26 cellular contexts compared by ENCODE assay signal in the genomic region with DNA sequence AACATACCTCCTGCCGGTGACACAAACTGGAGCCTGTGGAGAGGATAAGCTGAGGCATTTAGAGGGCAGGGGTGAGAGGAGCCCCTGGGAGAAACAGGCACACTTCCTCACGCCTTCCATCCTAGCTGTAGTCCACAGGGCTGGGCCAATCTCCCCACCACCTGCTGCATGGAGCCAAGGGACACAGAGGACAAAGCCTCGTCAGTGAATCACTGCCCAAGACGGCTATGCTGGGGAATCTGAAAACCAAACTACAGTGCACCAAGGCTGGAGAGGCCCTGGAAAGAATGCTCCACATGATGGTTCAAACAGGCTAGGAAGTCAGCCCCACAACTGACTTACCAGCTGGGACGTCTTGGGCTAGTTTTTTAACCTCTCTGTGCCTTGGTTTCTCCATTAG.
"Had no signal": no experiment of that assay in that cellular context is flagged by ENCODE, and none has a peak within 500 bp of the region (broad histone marks: within the 10 kb centered on the region; RNA-seq: fewer than 3 reads in every experiment).

No MANE protein-coding gene starts in this region.

- H3K4me3 ChIP-seq: adrenal gland, MG63, SK-N-MC had no signal

- H3K27ac Mint-ChIP-seq: activated B cell treated with CpG ODN at 0.5 μM for 24 hours; activated CD4-positive, alpha-beta memory T cell treated with anti-CD3 and anti-CD28 coated beads for 36 hours; activated CD4-positive, alpha-beta T cell treated with anti-CD3 and anti-CD28 coated beads, Interleukin-2, amount 10 ng/mL, durations not matched to agents 24 days and 14 days; activated naive CD8-positive, alpha-beta T cell treated with anti-CD3 and anti-CD28 coated beads, Interleukin-2, amount 10 ng/mL, durations not matched to agents 7 days and 5 days; activated T-helper 2 cell treated with anti-CD3 and anti-CD28 coated beads, Interferon-gamma antibody, Interleukin-2, Interleukin-4, amounts not matched to agents 10 μg/mL and 5 μg/mL and 100 μg/mL, durations not matched to agents 14 hours and 24 hours and 36 hours; T-cell had no signal

- H3K36me3 ChIP-seq: adrenal gland, MG63 had no signal

- H3K9ac ChIP-seq: KMS-11 had no signal

- H3K27me3 ChIP-seq: adrenal gland, MG63 had no signal

- H3K9me3 ChIP-seq: adrenal gland, MG63 had no signal

- ATAC-seq: Right ventricle myocardium inferior, T-cell had no signal

- H3K27ac ChIP-seq: adrenal gland, KMS-11, SK-N-MC had no signal

- H3K4me2 ChIP-seq: KMS-11 had no signal

- DNase-seq: activated B cell treated with CpG ODN at 0.5 μM for 24 hours; activated CD4-positive, alpha-beta memory T cell treated with anti-CD3 and anti-CD28 coated beads for 36 hours; activated CD4-positive, alpha-beta T cell treated with anti-CD3 and anti-CD28 coated beads for 1 hour; activated CD4-positive, alpha-beta T cell treated with anti-CD3 and anti-CD28 coated beads, Interleukin-2, amount 10 ng/mL, durations not matched to agents 24 days and 14 days; activated gamma-delta T cell treated with Interleukin-2 at 50 U/mL for 16 hours; activated naive CD4-positive, alpha-beta T cell treated with anti-CD3 and anti-CD28 coated beads, Interleukin-2, amount 50 U/mL, for 16 hours; activated naive CD8-positive, alpha-beta T cell treated with anti-CD3 and anti-CD28 coated beads, Interleukin-2, amount 10 ng/mL, durations not matched to agents 7 days and 5 days; activated T-cell treated with anti-CD3 and anti-CD28 coated beads for 4 hours; activated T-cell treated with anti-CD3 and anti-CD28 coated beads, Interleukin-2, amount 50 U/mL, for 48 hours; adrenal gland; aorta; central memory CD4-positive, alpha-beta T cell; MG63; NCI-H1092 treated with DMSO at 0.1 percent for 48 hours; NCI-H1417 treated with DMSO at 0.1 percent for 48 hours; NCI-H1694 treated with DMSO at 0.1 percent for 48 hours; NCI-H2029 treated with DMSO at 0.1 percent for 48 hours; NCI-H446; NCI-H524; T-cell; T-helper 2 cell; T1000 had no signal

- H3K9me3 Mint-ChIP-seq: activated B cell treated with CpG ODN at 0.5 μM for 24 hours; activated CD4-positive, alpha-beta memory T cell treated with anti-CD3 and anti-CD28 coated beads for 36 hours; activated CD4-positive, alpha-beta T cell treated with anti-CD3 and anti-CD28 coated beads, Interleukin-2, amount 10 ng/mL, durations not matched to agents 24 days and 14 days; activated naive CD8-positive, alpha-beta T cell treated with anti-CD3 and anti-CD28 coated beads, Interleukin-2, amount 10 ng/mL, durations not matched to agents 7 days and 5 days; activated T-helper 2 cell treated with anti-CD3 and anti-CD28 coated beads, Interferon-gamma antibody, Interleukin-2, Interleukin-4, amounts not matched to agents 10 μg/mL and 5 μg/mL and 100 μg/mL, durations not matched to agents 14 hours and 24 hours and 36 hours; T-cell had no signal

- H3K36me3 Mint-ChIP-seq: activated CD4-positive, alpha-beta memory T cell treated with anti-CD3 and anti-CD28 coated beads for 36 hours; activated naive CD8-positive, alpha-beta T cell treated with anti-CD3 and anti-CD28 coated beads, Interleukin-2, amount 10 ng/mL, durations not matched to agents 7 days and 5 days; T-cell had no signal

- H3K27me3 Mint-ChIP-seq: activated B cell treated with CpG ODN at 0.5 μM for 24 hours; activated CD4-positive, alpha-beta T cell treated with anti-CD3 and anti-CD28 coated beads, Interleukin-2, amount 10 ng/mL, durations not matched to agents 24 days and 14 days had no signal

- H3K4me3 Mint-ChIP-seq: activated B cell treated with CpG ODN at 0.5 μM for 24 hours; activated CD4-positive, alpha-beta memory T cell treated with anti-CD3 and anti-CD28 coated beads for 36 hours; activated CD4-positive, alpha-beta T cell treated with anti-CD3 and anti-CD28 coated beads, Interleukin-2, amount 10 ng/mL, durations not matched to agents 24 days and 14 days; activated naive CD8-positive, alpha-beta T cell treated with anti-CD3 and anti-CD28 coated beads, Interleukin-2, amount 10 ng/mL, durations not matched to agents 7 days and 5 days; T-cell had no signal
